Comparison of ENCODE assay signal across 1 cellular context in genomic region chr17:45004388-45004787, GRCh38.
TF ChIP-seq lines count a peak whose summit lies in the region.

No MANE protein-coding gene starts in this region.

TF ChIP-seq in H1, 55 proteins besides CTCF, POLR2A, EP300 and RAD21:
- TF ChIP-seq NANOG (IDR thresholded peaks at IDR 0.05; ENCODE audit: insufficient read depth, low read depth, low read length, poor library complexity, severe bottlenecking) (no peak), BACH1 (IDR thresholded peaks at IDR 0.05; ENCODE audit: low read length) (no peak), TAF1 (IDR thresholded peaks at IDR 0.05; ENCODE audit: low read depth, low read length) (no peak), JUND (IDR thresholded peaks at IDR 0.05; ENCODE audit: low read length) (no peak), CBX5 (IDR thresholded peaks at IDR 0.05; ENCODE audit: low read depth, low read length) (no peak), SRF (IDR thresholded peaks at IDR 0.05; ENCODE audit: low read depth, low read length) (no peak), GABPA (IDR thresholded peaks at IDR 0.05; ENCODE audit: borderline replicate concordance, insufficient read depth, low read length) (no peak), MAFK (IDR thresholded peaks at IDR 0.05; ENCODE audit: low read depth, low read length) (no peak), SAP30 (IDR thresholded peaks at IDR 0.05; ENCODE audit: insufficient read depth, insufficient replicate concordance, low read length) (no peak), POLR2AphosphoS5 (IDR thresholded peaks at IDR 0.05; ENCODE audit: low read depth, low read length) (no peak), SP4 (IDR thresholded peaks at IDR 0.05; ENCODE audit: low read length) (no peak), EGR1 (IDR thresholded peaks at IDR 0.05; ENCODE audit: borderline replicate concordance, low read depth, low read length) (no peak), TBP (IDR thresholded peaks at IDR 0.05; ENCODE audit: low read depth, low read length) (no peak), ATF2 (IDR thresholded peaks at IDR 0.05; ENCODE audit: low read length) (no peak), EZH2 (IDR thresholded peaks at IDR 0.05; ENCODE audit: low read depth, low read length, severe bottlenecking) (no peak), RFX5 (IDR thresholded peaks at IDR 0.05; ENCODE audit: borderline replicate concordance, low read depth, low read length) (no peak), POU5F1 (IDR thresholded peaks at IDR 0.05; ENCODE audit: low read depth, low read length) (no peak), SIRT6 (IDR thresholded peaks at IDR 0.05; ENCODE audit: low read length) (no peak), NRF1 (IDR thresholded peaks at IDR 0.05; ENCODE audit: low read depth, low read length) (no peak), TCF12 (IDR thresholded peaks at IDR 0.05; ENCODE audit: low read depth, low read length) (no peak)
